ENCODE assay signal across 10 cellular contexts in the genomic region with DNA sequence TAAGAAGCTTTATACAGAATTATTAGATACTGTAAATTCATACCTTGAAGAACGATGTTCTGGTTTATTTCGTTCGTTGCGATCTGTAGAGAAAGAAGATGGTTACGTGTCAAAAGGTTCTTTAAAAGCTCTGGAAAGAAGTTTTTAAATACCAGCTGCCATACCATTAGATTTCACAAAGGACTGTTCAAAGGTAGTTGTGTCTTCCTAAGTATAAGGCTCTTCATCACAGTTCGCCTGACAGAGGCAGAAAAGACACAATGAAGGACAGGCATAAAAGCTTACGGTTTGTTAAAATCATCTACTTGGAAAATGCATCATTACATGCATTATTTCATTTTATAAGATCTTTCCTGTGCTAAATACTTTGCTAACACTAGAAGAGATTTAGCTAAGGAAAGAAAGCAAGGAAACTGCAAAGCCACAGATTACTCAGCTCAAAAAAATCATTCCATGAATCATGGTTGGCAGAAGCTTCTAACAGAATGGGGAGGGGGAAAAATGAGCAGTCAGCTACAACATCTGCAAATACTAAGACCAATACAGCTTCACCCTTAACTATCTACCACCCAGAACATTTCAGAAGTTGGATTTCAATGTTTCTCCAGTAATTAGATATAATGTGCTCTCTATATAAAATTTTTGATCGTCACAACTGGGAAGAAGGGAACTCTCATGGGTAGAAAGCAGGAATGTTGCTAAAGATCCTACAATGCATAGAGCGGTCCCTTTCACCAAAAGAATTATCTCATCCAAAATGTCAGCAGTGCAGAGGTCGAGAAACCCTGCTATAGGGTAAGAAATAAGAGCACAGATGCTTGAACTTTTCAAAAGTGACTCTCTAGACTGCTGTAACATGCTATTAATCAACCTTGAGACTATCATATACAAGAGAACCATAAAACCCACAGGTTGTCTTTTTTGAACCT. TPM values are rescaled to one million over a fixed set of nuclear protein-coding genes. Genes with fewer than 3 reads are reported as not detected.
DNase-seq lines count a peak whose midpoint lies in the region; ATAC-seq and TF ChIP-seq lines count a peak whose summit lies in the region.
"Had no signal": no experiment of that assay in that cellular context is flagged by ENCODE, and none has a peak within 500 bp of the region (broad histone marks: within the 10 kb centered on the region; RNA-seq: fewer than 3 reads in every experiment).

No MANE protein-coding gene starts in this region.

- no peak for TF ChIP-seq CTCF in AG10803 (conservative IDR thresholded peaks at IDR 0.05; ENCODE audit: low read length)
- TF ChIP-seq CTCF in WI38 (IDR thresholded peaks at IDR 0.05; ENCODE audit: low read depth, low read length), result no peak
- TF ChIP-seq CTCF in psoas muscle (IDR thresholded peaks at IDR 0.05), result no peak
- TF ChIP-seq CTCF in prostate gland (IDR thresholded peaks at IDR 0.05), result no peak

- 40 to 48% (median 43%) methylated on average over 10 of the region's 10 CpGs for WGBS in psoas muscle, 3 donors
- WGBS in prostate gland, result 65% methylated on average over 10 of the region's 10 CpGs

- peak overlapping the region; percentile 47 for H3K27ac ChIP-seq in psoas muscle
- H3K27ac ChIP-seq in prostate gland, result peak overlapping the region in 1 of 2 donors; percentile 15

- DNase-seq in AG10803 (ENCODE audit: low read depth) (peak; percentile 84), glomerular visceral epithelial cell (ENCODE audit: extremely low spot score) (peak; percentile 70), psoas muscle (no peak), NCI-H128 (lab: John Stamatoyannopoulos, UW; ENCODE audit: unreplicated experiment) (no peak), prostate gland (ENCODE audit: low spot score) (no peak)
- DNase-seq in activated CD4-positive, CD25-positive, alpha-beta regulatory T cell (lab: John Stamatoyannopoulos, UW), result no peak
- DNase-seq: DMS 273 treated with DMSO at 0.1 percent for 48 hours, spleen had no signal

- H3K36me3 ChIP-seq in psoas muscle (ENCODE audit: insufficient read depth in 1 of 2, low read depth in 1 of 2), result peaks cover 0 to 1% of the 10 kb centered on the region in 2 donors
- H3K36me3 ChIP-seq in prostate gland, result no peaks in the 10 kb centered on the region
- H3K36me3 ChIP-seq: spleen had no signal

- H3K9me3 ChIP-seq in psoas muscle (no peaks in the 10 kb centered on the region), prostate gland (no peaks in the 10 kb centered on the region)
- H3K9me3 ChIP-seq: spleen had no signal

- H3K4me1 ChIP-seq in psoas muscle (peaks cover 7% of the 10 kb centered on the region), prostate gland (replicated peaks) (no peaks in the 10 kb centered on the region)
- H3K4me1 ChIP-seq: spleen had no signal

- H3K27me3 ChIP-seq in psoas muscle (ENCODE audit: insufficient read depth in 3 of 3, low read length in 2 of 3), result no peaks in the 10 kb centered on the region
- H3K27me3 ChIP-seq in prostate gland (replicated peaks; ENCODE audit: insufficient read depth), result no peaks in the 10 kb centered on the region

- peak; percentile 47 to 75 (median 66) for ATAC-seq in psoas muscle
- ATAC-seq in HG03196 (IDR thresholded peaks at IDR 0.05; ENCODE audit: unreplicated experiment), result no peak

- H3K4me3 ChIP-seq in AG10803 (ENCODE audit: low read length), result peak overlapping the region; percentile 56
- peak overlapping the region; percentile 61 for H3K4me3 ChIP-seq in WI38 (ENCODE audit: low read depth, low read length)
- peak overlapping the region; percentile 51 for H3K4me3 ChIP-seq in psoas muscle
- H3K4me3 ChIP-seq in prostate gland, result no peak overlapping the region

- TF ChIP-seq POLR2A in prostate gland (IDR thresholded peaks at IDR 0.05), result no peak

- intact Hi-C loops in psoas muscle (cut with DNase I), result no loop called here
- intact Hi-C loops in prostate gland (cut with DNase I), result no loop called here

RNA-seq across cellular contexts. Expression of a gene that starts 50.7 kb away (rescaled TPM):
- not detected for total RNA-seq in psoas muscle
- polyA plus RNA-seq in psoas muscle, result not detected
- not detected for total RNA-seq in prostate gland
- total RNA-seq: spleen had no signal
- polyA plus RNA-seq: spleen had no signal

Comparison
In these comparisons a context has a peak if more than half of its experiments do, and no peak if none do; other contexts are left out.
1. DNase-seq: peak in AG10803 (single experiment) and glomerular visceral epithelial cell (single experiment); none in psoas muscle (0 of 2), activated CD4-positive, CD25-positive, alpha-beta regulatory T cell (0 of 4), NCI-H128 (single experiment) and prostate gland (single experiment).
2. H3K4me3 ChIP-seq: peak in AG10803 (single experiment), WI38 (single experiment) and psoas muscle (single experiment); none in prostate gland (0 of 2).